Comparison of ENCODE assay signal across 21 cellular contexts in the genomic region with DNA sequence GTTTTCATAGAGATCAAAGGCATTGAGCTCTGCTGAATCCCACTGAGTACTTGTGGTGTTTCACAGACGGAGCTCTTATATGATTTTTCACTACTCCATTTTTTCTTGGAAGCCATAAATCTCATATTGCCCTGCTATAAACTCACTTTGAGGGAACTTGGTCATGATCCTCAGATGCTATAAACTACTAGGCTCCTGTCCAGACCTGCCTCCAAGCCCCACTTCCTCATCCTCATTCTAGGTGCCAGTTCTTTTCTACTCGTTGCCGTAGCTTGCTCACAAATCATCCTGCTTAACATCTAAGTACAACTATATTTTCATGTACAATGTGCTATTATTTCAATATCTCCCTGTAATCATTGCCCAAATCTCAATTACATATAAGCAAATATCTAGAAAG.
A peak's percentile ranks its signal among the peaks of the same experiment; 100 is the strongest.
DNase-seq lines count a peak whose midpoint lies in the region; ATAC-seq, FAIRE-seq and TF ChIP-seq lines count a peak whose summit lies in the region.
"Had no signal": no experiment of that assay in that cellular context is flagged by ENCODE, and none has a peak within 500 bp of the region (broad histone marks: within the 10 kb centered on the region; RNA-seq: fewer than 3 reads in every experiment).

No MANE protein-coding gene starts in this region.

- H3K9ac ChIP-seq in colonic mucosa (ENCODE audit: low read depth in 2 of 2, low read length in 2 of 2), result no peak overlapping the region
- H3K9ac ChIP-seq: GM23248 had no signal

- H3K4me1 ChIP-seq in colonic mucosa (no peaks in the 10 kb centered on the region), small intestine (ENCODE audit: control insufficient read depth in 2 of 2, insufficient read depth in 1 of 2, low read depth in 1 of 2, low read length in 1 of 2) (no peaks in the 10 kb centered on the region)
- H3K4me1 ChIP-seq: A549, HAP-1 had no signal

- DNase-seq in DMS53 (lab: John Stamatoyannopoulos, UW) (peak; percentile 26), DMS53 treated with DMSO at 0.1 percent for 48 hours (lab: John Stamatoyannopoulos, UW; ENCODE audit: unreplicated experiment) (no peak), colonic mucosa (peak; percentile 45), left colon (peak; percentile 15 to 44), small intestine (peak; percentile 7)
- DNase-seq in stimulated activated CD4-positive, alpha-beta T cell treated with anti-CD3 and anti-CD28 coated beads, Interleukin-1b, Interleukin-23, amount 100 ng/mL, for 48 hours, result no peak
- DNase-seq: AML-193; CD4-positive, alpha-beta T cell; DMS153; DND-41; EL; GM23248 had no signal

- TF ChIP-seq CTCF in colonic mucosa (IDR thresholded peaks at IDR 0.05), result no peak

- H3K36me3 ChIP-seq in colonic mucosa, result no peaks in the 10 kb centered on the region
- H3K36me3 ChIP-seq in small intestine (ENCODE audit: control insufficient read depth in 2 of 2, insufficient read depth in 2 of 2, low read length in 2 of 2), result no peaks in the 10 kb centered on the region
- H3K36me3 ChIP-seq: HAP-1 had no signal

- intact Hi-C loops in colonic mucosa (cut with DNase I) (no loop called here), left colon (cut with DNase I, micrococcal nuclease) (no loop called here)

- H3K4me3 ChIP-seq in colonic mucosa (no peak overlapping the region), small intestine (ENCODE audit: low read depth in 1 of 2, low read length in 2 of 2) (no peak overlapping the region)
- H3K4me3 ChIP-seq: A549, GM12878, GM23248, HAP-1 had no signal

- H3K27ac ChIP-seq in colonic mucosa (no peak overlapping the region), small intestine (ENCODE audit: low read depth in 1 of 2, low read length in 1 of 2) (no peak overlapping the region)
- H3K27ac ChIP-seq: 22Rv1, A549, C4-2B, GM23248 had no signal

- H3K27me3 ChIP-seq in colonic mucosa (no peaks in the 10 kb centered on the region), small intestine (ENCODE audit: control insufficient read depth in 2 of 2, insufficient read depth in 2 of 2, low read length in 2 of 2) (no peaks in the 10 kb centered on the region)

- no peak for FAIRE-seq in small intestine (lab: Jason Lieb, UNC)
- FAIRE-seq: A549, GM19239, HepG2 had no signal

- 13 to 53% (median 37%) methylated on average over 3 of the region's 3 CpGs for WGBS in small intestine, 3 donors

- ATAC-seq in left colon (peak; percentile 99), HG03139 (IDR thresholded peaks at IDR 0.05; ENCODE audit: unreplicated experiment) (no peak), GM21786 (IDR thresholded peaks at IDR 0.05; ENCODE audit: unreplicated experiment) (no peak)
- ATAC-seq: A549, GM12878, HepG2 had no signal

- no peaks in the 10 kb centered on the region for H3K9me3 ChIP-seq in colonic mucosa
- H3K9me3 ChIP-seq in small intestine (ENCODE audit: control insufficient read depth, low read depth), result no peaks in the 10 kb centered on the region
- H3K9me3 ChIP-seq: A549, HAP-1 had no signal

Comparison
In these comparisons a context has a peak if more than half of its experiments do, and no peak if none do; other contexts are left out.
1. DNase-seq: peak in DMS53 (single experiment), colonic mucosa (single experiment), left colon (2 of 2) and small intestine (single experiment); none in DMS53 treated with DMSO at 0.1 percent for 48 hours (single experiment) and stimulated activated CD4-positive, alpha-beta T cell treated with anti-CD3 and anti-CD28 coated beads, Interleukin-1b, Interleukin-23, amount 100 ng/mL, for 48 hours (single experiment).